Comparison of ENCODE assay signal across 15 cellular contexts in the genomic region with DNA sequence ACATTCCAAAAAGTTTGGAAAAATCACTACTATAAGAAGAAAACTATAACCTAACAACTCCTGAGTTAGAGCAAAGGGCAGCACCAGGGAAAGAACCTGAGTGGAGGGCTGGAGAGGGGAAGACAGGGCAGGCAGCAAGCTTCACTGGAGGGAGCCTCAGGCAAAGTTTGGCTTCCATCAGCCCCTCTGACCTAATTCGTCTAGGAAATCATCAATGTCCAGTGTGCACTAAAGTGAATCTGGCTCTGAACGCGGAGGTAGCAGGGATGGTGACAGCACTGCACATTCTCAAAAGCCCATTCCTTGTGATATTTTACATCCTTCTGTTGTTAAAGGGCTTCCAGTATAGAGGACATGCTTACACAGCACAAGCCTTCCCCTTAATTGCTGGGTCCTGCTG.
DNase-seq lines count a peak whose midpoint lies in the region; ATAC-seq and TF ChIP-seq lines count a peak whose summit lies in the region.
"Had no signal": no experiment of that assay in that cellular context is flagged by ENCODE, and none has a peak within 500 bp of the region (broad histone marks: within the 10 kb centered on the region; RNA-seq: fewer than 3 reads in every experiment).

No MANE protein-coding gene starts in this region.

- ATAC-seq in activated B cell treated with CpG ODN at 0.5 μM for 24 hours (ENCODE audit: low read depth) (no peak), HG02642 (IDR thresholded peaks at IDR 0.05; ENCODE audit: poor library complexity, unreplicated experiment) (no peak)
- no peak for ATAC-seq in stimulated activated memory B cell treated with anti-CD40 and anti-IgM and Interleukin-4, amounts not matched to agents 10 μg/mL and 1 μg/mL and 100 μg/mL, for 72 hours
- ATAC-seq: A549; CD8-positive, alpha-beta T cell had no signal

- no peak for TF ChIP-seq CTCF in activated B cell treated with CpG ODN at 0.5 μM for 24 hours (IDR thresholded peaks at IDR 0.05)

- H3K27me3 Mint-ChIP-seq in activated naive CD8-positive, alpha-beta T cell: no peaks in the 10 kb centered on the region
- H3K27me3 Mint-ChIP-seq in activated naive CD8-positive, alpha-beta T cell treated with anti-CD3 and anti-CD28 coated beads for 36 hours: no peaks in the 10 kb centered on the region
- no peaks in the 10 kb centered on the region for H3K27me3 Mint-ChIP-seq in activated B cell treated with CpG ODN at 0.5 μM for 24 hours
- no peaks in the 10 kb centered on the region for H3K27me3 Mint-ChIP-seq in stimulated activated memory B cell treated with anti-CD40 and anti-IgM and Interleukin-4, amounts not matched to agents 10 μg/mL and 1 μg/mL and 100 μg/mL, for 72 hours

- CTCF ChIA-PET in activated B cell treated with CpG ODN at 0.5 μM for 24 hours (lab: Charles Lee): no interaction called here

- DNase-seq in activated naive CD8-positive, alpha-beta T cell treated with anti-CD3 and anti-CD28 coated beads for 36 hours: no peak
- DNase-seq in activated B cell treated with CpG ODN at 0.5 μM for 24 hours (no peak), NCI-H1694 (lab: John Stamatoyannopoulos, UW) (no peak)
- DNase-seq: CD8-positive, alpha-beta T cell; COR-L47; DMS153; DMS79 treated with DMSO at 0.1 percent for 48 hours; EL; GOT3; H9 had no signal

- intact Hi-C loops in activated B cell treated with CpG ODN at 0.5 μM for 24 hours (cut with micrococcal nuclease): loop anchor here (10.0 kb wide), 2 partner anchors 357 to 773 kb away; partner anchors contain the start of gene SNX9

- no peak overlapping the region for H3K4me3 Mint-ChIP-seq in activated naive CD8-positive, alpha-beta T cell
- no peak overlapping the region for H3K4me3 Mint-ChIP-seq in activated naive CD8-positive, alpha-beta T cell treated with anti-CD3 and anti-CD28 coated beads for 36 hours
- no peak overlapping the region for H3K4me3 Mint-ChIP-seq in activated B cell treated with CpG ODN at 0.5 μM for 24 hours
- H3K4me3 Mint-ChIP-seq in stimulated activated memory B cell treated with anti-CD40 and anti-IgM and Interleukin-4, amounts not matched to agents 10 μg/mL and 1 μg/mL and 100 μg/mL, for 72 hours: no peak overlapping the region
- H3K4me3 Mint-ChIP-seq: CD14-positive monocyte; CD8-positive, alpha-beta T cell; H9 had no signal

- peaks cover 11% of the 10 kb centered on the region for H3K4me1 Mint-ChIP-seq in activated naive CD8-positive, alpha-beta T cell (ENCODE audit: low read depth)
- H3K4me1 Mint-ChIP-seq in activated naive CD8-positive, alpha-beta T cell treated with anti-CD3 and anti-CD28 coated beads for 36 hours: peaks cover 19% of the 10 kb centered on the region
- peaks cover 35% of the 10 kb centered on the region for H3K4me1 Mint-ChIP-seq in activated B cell treated with CpG ODN at 0.5 μM for 24 hours
- peaks cover 47% of the 10 kb centered on the region for H3K4me1 Mint-ChIP-seq in stimulated activated memory B cell treated with anti-CD40 and anti-IgM and Interleukin-4, amounts not matched to agents 10 μg/mL and 1 μg/mL and 100 μg/mL, for 72 hours

- no peaks in the 10 kb centered on the region for H3K9me3 Mint-ChIP-seq in activated naive CD8-positive, alpha-beta T cell (ENCODE audit: low read depth)
- H3K9me3 Mint-ChIP-seq in activated naive CD8-positive, alpha-beta T cell treated with anti-CD3 and anti-CD28 coated beads for 36 hours: no peaks in the 10 kb centered on the region
- no peaks in the 10 kb centered on the region for H3K9me3 Mint-ChIP-seq in activated B cell treated with CpG ODN at 0.5 μM for 24 hours
- peaks cover 2% of the 10 kb centered on the region for H3K9me3 Mint-ChIP-seq in stimulated activated memory B cell treated with anti-CD40 and anti-IgM and Interleukin-4, amounts not matched to agents 10 μg/mL and 1 μg/mL and 100 μg/mL, for 72 hours
- H3K9me3 Mint-ChIP-seq: CD14-positive monocyte; CD8-positive, alpha-beta T cell; H9 had no signal

- POLR2A ChIA-PET in activated B cell treated with CpG ODN at 0.5 μM for 24 hours (lab: Charles Lee): no interaction called here

- H3K36me3 Mint-ChIP-seq in activated naive CD8-positive, alpha-beta T cell: no peaks in the 10 kb centered on the region
- H3K36me3 Mint-ChIP-seq in activated naive CD8-positive, alpha-beta T cell treated with anti-CD3 and anti-CD28 coated beads for 36 hours: no peaks in the 10 kb centered on the region
- H3K36me3 Mint-ChIP-seq in activated B cell treated with CpG ODN at 0.5 μM for 24 hours (ENCODE audit: low read depth): no peaks in the 10 kb centered on the region
- H3K36me3 Mint-ChIP-seq in stimulated activated memory B cell treated with anti-CD40 and anti-IgM and Interleukin-4, amounts not matched to agents 10 μg/mL and 1 μg/mL and 100 μg/mL, for 72 hours: peaks cover 19% of the 10 kb centered on the region
- H3K36me3 Mint-ChIP-seq: CD8-positive, alpha-beta T cell had no signal

- H3K27ac Mint-ChIP-seq in activated naive CD8-positive, alpha-beta T cell: peak overlapping the region; percentile 1
- no peak overlapping the region for H3K27ac Mint-ChIP-seq in activated naive CD8-positive, alpha-beta T cell treated with anti-CD3 and anti-CD28 coated beads for 36 hours
- H3K27ac Mint-ChIP-seq in activated B cell treated with CpG ODN at 0.5 μM for 24 hours: peak overlapping the region; percentile 60
- peak overlapping the region; percentile 80 for H3K27ac Mint-ChIP-seq in stimulated activated memory B cell treated with anti-CD40 and anti-IgM and Interleukin-4, amounts not matched to agents 10 μg/mL and 1 μg/mL and 100 μg/mL, for 72 hours
- H3K27ac Mint-ChIP-seq: CD8-positive, alpha-beta T cell had no signal
